In genomic region chr15:84633311-84634227, GRCh38 we compare ENCODE assay signal across 7 cellular contexts. TPM values are rescaled to one million over a fixed set of nuclear protein-coding genes. Genes with fewer than 3 reads are reported as not detected.
A peak's percentile ranks its signal among the peaks of the same experiment; 100 is the strongest.
DNase-seq lines count a peak whose midpoint lies in the region; ATAC-seq lines count a peak whose summit lies in the region.

No MANE protein-coding gene starts in this region.

- H3K36me3 Mint-ChIP-seq in activated CD8-positive, alpha-beta memory T cell treated with anti-CD3 and anti-CD28 coated beads, Interleukin-2, amount 10 ng/mL, durations not matched to agents 7 days and 5 days: peaks cover 21% of the 10 kb centered on the region

- peak overlapping the region; percentile 69 for H3K9ac ChIP-seq in endocrine pancreas (ENCODE audit: control insufficient read depth, insufficient read depth, low read length)

- peak overlapping the region; percentile 97 for H3K27ac Mint-ChIP-seq in activated CD8-positive, alpha-beta memory T cell treated with anti-CD3 and anti-CD28 coated beads, Interleukin-2, amount 10 ng/mL, durations not matched to agents 7 days and 5 days

- H3K4me3 ChIP-seq in endocrine pancreas (ENCODE audit: control insufficient read depth, insufficient read depth, low read length) (peak overlapping the region; percentile 97), mesodermal cell (ENCODE audit: extremely low read depth, insufficient read depth, low read length, poor library complexity, severe bottlenecking) (peak overlapping the region; percentile 55)

- CTCF ChIA-PET in activated CD8-positive, alpha-beta memory T cell treated with anti-CD3 and anti-CD28 coated beads, Interleukin-2, amount 10 ng/mL, durations not matched to agents 7 days and 5 days (lab: Charles Lee): interaction anchor here (0.6 to 6.7 kb wide), 10 partner anchors 14 to 405 kb away, joined by 3 to 48 read pairs (median 9); partner anchors contain the start of genes WDR73 and ZSCAN2

- no peaks in the 10 kb centered on the region for H3K27me3 ChIP-seq in endocrine pancreas (ENCODE audit: control insufficient read depth, insufficient read depth, low read length)

- no peak overlapping the region for H3K27ac ChIP-seq in mesodermal cell (ENCODE audit: low read depth, low read length, severe bottlenecking)

- H3K9me3 ChIP-seq in endocrine pancreas (ENCODE audit: control insufficient read depth, low read length): no peaks in the 10 kb centered on the region
- H3K9me3 ChIP-seq in mesodermal cell (ENCODE audit: control insufficient read depth, low read length): no peaks in the 10 kb centered on the region

- H3K4me3 Mint-ChIP-seq in activated CD8-positive, alpha-beta memory T cell treated with anti-CD3 and anti-CD28 coated beads, Interleukin-2, amount 10 ng/mL, durations not matched to agents 7 days and 5 days: peak overlapping the region; percentile 93

- H3K27me3 Mint-ChIP-seq in activated CD8-positive, alpha-beta memory T cell treated with anti-CD3 and anti-CD28 coated beads, Interleukin-2, amount 10 ng/mL, durations not matched to agents 7 days and 5 days: no peaks in the 10 kb centered on the region

- H3K4me1 Mint-ChIP-seq in activated CD8-positive, alpha-beta memory T cell treated with anti-CD3 and anti-CD28 coated beads, Interleukin-2, amount 10 ng/mL, durations not matched to agents 7 days and 5 days: peaks cover 50% of the 10 kb centered on the region

- 1 to 2% methylated on average over 90 to 91 of the region's 105 CpGs for WGBS in mesodermal cell (ENCODE audit: insufficient coverage in 2 of 2), 2 experiments

- peak; percentile 42 for ATAC-seq in GM18867 (IDR thresholded peaks at IDR 0.05; ENCODE audit: unreplicated experiment)
- peak; percentile 38 for ATAC-seq in HG03025 (IDR thresholded peaks at IDR 0.05; ENCODE audit: low FRiP score, unreplicated experiment)
- peak; percentile 54 for ATAC-seq in activated CD8-positive, alpha-beta memory T cell treated with anti-CD3 and anti-CD28 coated beads, Interleukin-2, amount 10 ng/mL, durations not matched to agents 7 days and 5 days

- H3K4me1 ChIP-seq in endocrine pancreas (ENCODE audit: control insufficient read depth, insufficient read depth, low read length) (peaks cover 9% of the 10 kb centered on the region), mesodermal cell (ENCODE audit: control insufficient read depth, insufficient read depth, low read length, poor library complexity, severe bottlenecking) (no peaks in the 10 kb centered on the region)

- H3K36me3 ChIP-seq in endocrine pancreas (ENCODE audit: control insufficient read depth, insufficient read depth, low read length): no peaks in the 10 kb centered on the region
- peaks cover 23% of the 10 kb centered on the region for H3K36me3 ChIP-seq in mesodermal cell (ENCODE audit: control insufficient read depth, insufficient read depth, low read length)

- DNase-seq in NCI-H69 (lab: John Stamatoyannopoulos, UW): peak; percentile 61
- peak; percentile 78 for DNase-seq in activated CD8-positive, alpha-beta memory T cell treated with anti-CD3 and anti-CD28 coated beads, Interleukin-2, amount 10 ng/mL, durations not matched to agents 7 days and 5 days
- DNase-seq in stimulated activated CD8-positive, alpha-beta memory T cell treated with anti-CD3 and anti-CD28 coated beads, Interleukin-15, amount 100 ng/mL, for 4 hours (ENCODE audit: low read depth in 2 of 2): peak; percentile 50 to 57

- H3K9me3 Mint-ChIP-seq in activated CD8-positive, alpha-beta memory T cell treated with anti-CD3 and anti-CD28 coated beads, Interleukin-2, amount 10 ng/mL, durations not matched to agents 7 days and 5 days (ENCODE audit: low read depth): no peaks in the 10 kb centered on the region

RNA-seq across cellular contexts. Expression of gene WDR73, which starts 20.5 kb away (rescaled TPM):
- 10 to 100 TPM; 18.4 to 19.9 TPM for total RNA-seq in activated CD8-positive, alpha-beta memory T cell treated with anti-CD3 and anti-CD28 coated beads, Interleukin-2, amount 10 ng/mL, durations not matched to agents 7 days and 5 days
- polyA plus RNA-seq in mesodermal cell (2013, experiment 1 of 2): 18.5 TPM
- 21.6 TPM for polyA plus RNA-seq in mesodermal cell (2013, experiment 2 of 2)

RNA-seq across cellular contexts. Expression of gene NMB, which starts 24.4 kb away (rescaled TPM):
- 1 to 10 TPM; 1.5 to 1.8 TPM for total RNA-seq in activated CD8-positive, alpha-beta memory T cell treated with anti-CD3 and anti-CD28 coated beads, Interleukin-2, amount 10 ng/mL, durations not matched to agents 7 days and 5 days
- 9.7 TPM for polyA plus RNA-seq in mesodermal cell (2013, experiment 1 of 2)
- polyA plus RNA-seq in mesodermal cell (2013, experiment 2 of 2): 9.4 TPM

RNA-seq across cellular contexts. Expression of gene ZSCAN2, which starts 32.8 kb away (rescaled TPM):
- 10 to 100 TPM in 1 of 2 experiments, 1 to 10 TPM in 1; 8.6 to 12.9 TPM for total RNA-seq in activated CD8-positive, alpha-beta memory T cell treated with anti-CD3 and anti-CD28 coated beads, Interleukin-2, amount 10 ng/mL, durations not matched to agents 7 days and 5 days
- polyA plus RNA-seq in mesodermal cell (2013, experiment 1 of 2): 21.9 TPM
- 18.6 TPM for polyA plus RNA-seq in mesodermal cell (2013, experiment 2 of 2)
